In the genomic region with DNA sequence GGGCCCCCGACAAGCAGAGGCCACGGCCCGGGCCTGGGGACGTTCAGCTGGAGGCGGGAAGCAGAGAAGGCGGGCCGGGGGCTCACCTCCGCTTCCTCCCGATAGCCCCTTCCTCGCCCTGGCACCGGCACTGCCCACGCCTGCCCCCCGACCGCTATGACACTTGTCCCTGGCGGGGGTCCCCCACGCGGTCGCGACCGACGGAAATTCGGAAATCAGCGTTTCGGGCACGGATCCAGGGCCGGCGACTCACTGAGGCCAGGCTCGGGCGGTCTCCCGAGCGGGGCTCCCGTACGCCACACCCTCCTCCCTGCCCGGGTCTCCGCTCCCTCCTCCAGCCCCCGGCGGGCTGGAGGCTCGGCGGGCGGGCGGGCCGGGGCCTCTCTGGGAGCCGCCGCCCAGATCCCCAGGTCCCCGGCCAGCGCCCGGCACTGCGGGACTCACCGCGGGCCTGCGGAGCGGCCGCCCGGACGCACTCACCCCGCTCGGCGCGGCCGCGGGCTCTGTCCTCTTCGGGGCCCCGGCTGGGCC, we compare ENCODE assay signal across 1 cellular context.
A peak's percentile ranks its signal among the peaks of the same experiment; 100 is the strongest.
TF ChIP-seq lines count a peak whose summit lies in the region.

No MANE protein-coding gene starts in this region.

TF ChIP-seq in HepG2, 621 proteins besides CTCF, POLR2A, EP300 and RAD21 (continued from another document and continues in another):
- TF ChIP-seq SOX6 (IDR thresholded peaks at IDR 0.05) (no peak), SOX6 (CRISPR knock-in tag; IDR thresholded peaks at IDR 0.05) (no peak), ARNTL (CRISPR knock-in tag; IDR thresholded peaks at IDR 0.05) (0 out of 2 replicates have a peak, but pooled peaks have one; percentile 25), TGIF2 (CRISPR knock-in tag; IDR thresholded peaks at IDR 0.05) (no peak), AGO2 (optimal IDR thresholded peaks at IDR 0.05; ENCODE audit: low read depth, low read length) (peak; percentile 44), ARHGAP35 (CRISPR knock-in tag; IDR thresholded peaks at IDR 0.05; ENCODE audit: borderline replicate concordance) (0 out of 2 replicates have a peak, but pooled peaks have one; percentile 53), HMG20A (CRISPR knock-in tag; IDR thresholded peaks at IDR 0.05; ENCODE audit: borderline replicate concordance) (no peak), FIP1L1 (IDR thresholded peaks at IDR 0.05; ENCODE audit: borderline replicate concordance, insufficient read depth, low read depth, low read length) (no peak), ZNF703 (CRISPR knock-in tag; IDR thresholded peaks at IDR 0.05; ENCODE audit: borderline replicate concordance) (0 out of 2 replicates have a peak, but pooled peaks have one; percentile 33), ZSCAN25 (CRISPR knock-in tag; IDR thresholded peaks at IDR 0.05) (no peak; the same call in 1 of the 2 replicates), RAD51 (IDR thresholded peaks at IDR 0.05; ENCODE audit: borderline replicate concordance) (no peak), SSRP1 (CRISPR knock-in tag; IDR thresholded peaks at IDR 0.05) (no peak), ZFP62 (CRISPR knock-in tag; IDR thresholded peaks at IDR 0.05) (no peak), ZNF720 (CRISPR knock-in tag; IDR thresholded peaks at IDR 0.05) (no peak), BORCS8-MEF2B (CRISPR knock-in tag; IDR thresholded peaks at IDR 0.05) (no peak), KDM1A (CRISPR knock-in tag; IDR thresholded peaks at IDR 0.05) (no peak), ZNF850 (CRISPR knock-in tag; conservative IDR thresholded peaks at IDR 0.05) (no peak), MEIS2 (CRISPR knock-in tag; IDR thresholded peaks at IDR 0.05) (no peak), ZNF589 (CRISPR knock-in tag; conservative IDR thresholded peaks at IDR 0.05) (no peak), ARNT2 (CRISPR knock-in tag; IDR thresholded peaks at IDR 0.05; ENCODE audit: low read depth) (peak; percentile 68), SETDB1 (CRISPR knock-in tag; IDR thresholded peaks at IDR 0.05; ENCODE audit: borderline replicate concordance) (no peak), RARG (CRISPR knock-in tag; IDR thresholded peaks at IDR 0.05; ENCODE audit: low read depth) (no peak), PCBP1 (IDR thresholded peaks at IDR 0.05; ENCODE audit: borderline replicate concordance, low read depth, low read length) (0 out of 2 replicates have a peak, but pooled peaks have one; percentile 52), PHF8 (CRISPR knock-in tag; IDR thresholded peaks at IDR 0.05) (peak; percentile 53), BCL6 (CRISPR knock-in tag; IDR thresholded peaks at IDR 0.05) (no peak), ZNF224 (CRISPR knock-in tag; IDR thresholded peaks at IDR 0.05) (no peak), HDAC6 (IDR thresholded peaks at IDR 0.05; ENCODE audit: low read depth, low read length) (no peak), TP53 (CRISPR knock-in tag; conservative IDR thresholded peaks at IDR 0.05) (no peak), MTA1 (CRISPR knock-in tag; IDR thresholded peaks at IDR 0.05; ENCODE audit: borderline replicate concordance) (no peak), ZNF550 (CRISPR knock-in tag; IDR thresholded peaks at IDR 0.05; ENCODE audit: borderline replicate concordance) (no peak)
- TF ChIP-seq, protein P1, sequence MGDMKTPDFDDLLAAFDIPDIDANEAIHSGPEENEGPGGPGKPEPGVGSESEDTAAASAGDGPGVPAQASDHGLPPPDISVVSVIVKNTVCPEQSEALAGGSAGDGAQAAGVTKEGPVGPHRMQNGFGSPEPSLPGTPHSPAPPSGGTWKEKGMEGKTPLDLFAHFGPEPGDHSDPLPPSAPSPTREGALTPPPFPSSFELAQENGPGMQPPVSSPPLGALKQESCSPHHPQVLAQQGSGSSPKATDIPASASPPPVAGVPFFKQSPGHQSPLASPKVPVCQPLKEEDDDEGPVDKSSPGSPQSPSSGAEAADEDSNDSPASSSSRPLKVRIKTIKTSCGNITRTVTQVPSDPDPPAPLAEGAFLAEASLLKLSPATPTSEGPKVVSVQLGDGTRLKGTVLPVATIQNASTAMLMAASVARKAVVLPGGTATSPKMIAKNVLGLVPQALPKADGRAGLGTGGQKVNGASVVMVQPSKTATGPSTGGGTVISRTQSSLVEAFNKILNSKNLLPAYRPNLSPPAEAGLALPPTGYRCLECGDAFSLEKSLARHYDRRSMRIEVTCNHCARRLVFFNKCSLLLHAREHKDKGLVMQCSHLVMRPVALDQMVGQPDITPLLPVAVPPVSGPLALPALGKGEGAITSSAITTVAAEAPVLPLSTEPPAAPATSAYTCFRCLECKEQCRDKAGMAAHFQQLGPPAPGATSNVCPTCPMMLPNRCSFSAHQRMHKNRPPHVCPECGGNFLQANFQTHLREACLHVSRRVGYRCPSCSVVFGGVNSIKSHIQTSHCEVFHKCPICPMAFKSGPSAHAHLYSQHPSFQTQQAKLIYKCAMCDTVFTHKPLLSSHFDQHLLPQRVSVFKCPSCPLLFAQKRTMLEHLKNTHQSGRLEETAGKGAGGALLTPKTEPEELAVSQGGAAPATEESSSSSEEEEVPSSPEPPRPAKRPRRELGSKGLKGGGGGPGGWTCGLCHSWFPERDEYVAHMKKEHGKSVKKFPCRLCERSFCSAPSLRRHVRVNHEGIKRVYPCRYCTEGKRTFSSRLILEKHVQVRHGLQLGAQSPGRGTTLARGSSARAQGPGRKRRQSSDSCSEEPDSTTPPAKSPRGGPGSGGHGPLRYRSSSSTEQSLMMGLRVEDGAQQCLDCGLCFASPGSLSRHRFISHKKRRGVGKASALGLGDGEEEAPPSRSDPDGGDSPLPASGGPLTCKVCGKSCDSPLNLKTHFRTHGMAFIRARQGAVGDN (CRISPR knock-in tag; IDR thresholded peaks at IDR 0.05), result peak; percentile 70
- TF ChIP-seq, protein P2, sequence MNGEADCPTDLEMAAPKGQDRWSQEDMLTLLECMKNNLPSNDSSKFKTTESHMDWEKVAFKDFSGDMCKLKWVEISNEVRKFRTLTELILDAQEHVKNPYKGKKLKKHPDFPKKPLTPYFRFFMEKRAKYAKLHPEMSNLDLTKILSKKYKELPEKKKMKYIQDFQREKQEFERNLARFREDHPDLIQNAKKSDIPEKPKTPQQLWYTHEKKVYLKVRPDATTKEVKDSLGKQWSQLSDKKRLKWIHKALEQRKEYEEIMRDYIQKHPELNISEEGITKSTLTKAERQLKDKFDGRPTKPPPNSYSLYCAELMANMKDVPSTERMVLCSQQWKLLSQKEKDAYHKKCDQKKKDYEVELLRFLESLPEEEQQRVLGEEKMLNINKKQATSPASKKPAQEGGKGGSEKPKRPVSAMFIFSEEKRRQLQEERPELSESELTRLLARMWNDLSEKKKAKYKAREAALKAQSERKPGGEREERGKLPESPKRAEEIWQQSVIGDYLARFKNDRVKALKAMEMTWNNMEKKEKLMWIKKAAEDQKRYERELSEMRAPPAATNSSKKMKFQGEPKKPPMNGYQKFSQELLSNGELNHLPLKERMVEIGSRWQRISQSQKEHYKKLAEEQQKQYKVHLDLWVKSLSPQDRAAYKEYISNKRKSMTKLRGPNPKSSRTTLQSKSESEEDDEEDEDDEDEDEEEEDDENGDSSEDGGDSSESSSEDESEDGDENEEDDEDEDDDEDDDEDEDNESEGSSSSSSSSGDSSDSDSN (CRISPR knock-in tag; IDR thresholded peaks at IDR 0.05), result peak; percentile 41; the same call in 1 of the 2 replicates
- TF ChIP-seq, protein P3, sequence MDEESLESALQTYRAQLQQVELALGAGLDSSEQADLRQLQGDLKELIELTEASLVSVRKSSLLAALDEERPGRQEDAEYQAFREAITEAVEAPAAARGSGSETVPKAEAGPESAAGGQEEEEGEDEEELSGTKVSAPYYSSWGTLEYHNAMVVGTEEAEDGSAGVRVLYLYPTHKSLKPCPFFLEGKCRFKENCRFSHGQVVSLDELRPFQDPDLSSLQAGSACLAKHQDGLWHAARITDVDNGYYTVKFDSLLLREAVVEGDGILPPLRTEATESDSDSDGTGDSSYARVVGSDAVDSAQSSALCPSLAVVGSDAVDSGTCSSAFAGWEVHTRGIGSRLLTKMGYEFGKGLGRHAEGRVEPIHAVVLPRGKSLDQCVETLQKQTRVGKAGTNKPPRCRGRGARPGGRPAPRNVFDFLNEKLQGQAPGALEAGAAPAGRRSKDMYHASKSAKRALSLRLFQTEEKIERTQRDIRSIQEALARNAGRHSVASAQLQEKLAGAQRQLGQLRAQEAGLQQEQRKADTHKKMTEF (CRISPR knock-in tag; IDR thresholded peaks at IDR 0.05), result peak; percentile 18; the same call in 1 of the 2 replicates
- TF ChIP-seq, protein P4, sequence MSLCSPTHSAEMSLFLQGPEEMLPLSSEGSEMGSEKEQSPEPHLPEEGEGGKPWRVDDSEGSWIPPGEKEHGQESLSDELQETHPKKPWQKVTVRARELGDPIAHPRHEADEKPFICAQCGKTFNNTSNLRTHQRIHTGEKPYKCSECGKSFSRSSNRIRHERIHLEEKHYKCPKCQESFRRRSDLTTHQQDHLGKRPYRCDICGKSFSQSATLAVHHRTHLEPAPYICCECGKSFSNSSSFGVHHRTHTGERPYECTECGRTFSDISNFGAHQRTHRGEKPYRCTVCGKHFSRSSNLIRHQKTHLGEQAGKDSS (CRISPR knock-in tag; IDR thresholded peaks at IDR 0.05; ENCODE audit: borderline replicate concordance, low read depth), result 0 out of 2 replicates have a peak, but pooled peaks have one; percentile 2
- TF ChIP-seq, protein P5, sequence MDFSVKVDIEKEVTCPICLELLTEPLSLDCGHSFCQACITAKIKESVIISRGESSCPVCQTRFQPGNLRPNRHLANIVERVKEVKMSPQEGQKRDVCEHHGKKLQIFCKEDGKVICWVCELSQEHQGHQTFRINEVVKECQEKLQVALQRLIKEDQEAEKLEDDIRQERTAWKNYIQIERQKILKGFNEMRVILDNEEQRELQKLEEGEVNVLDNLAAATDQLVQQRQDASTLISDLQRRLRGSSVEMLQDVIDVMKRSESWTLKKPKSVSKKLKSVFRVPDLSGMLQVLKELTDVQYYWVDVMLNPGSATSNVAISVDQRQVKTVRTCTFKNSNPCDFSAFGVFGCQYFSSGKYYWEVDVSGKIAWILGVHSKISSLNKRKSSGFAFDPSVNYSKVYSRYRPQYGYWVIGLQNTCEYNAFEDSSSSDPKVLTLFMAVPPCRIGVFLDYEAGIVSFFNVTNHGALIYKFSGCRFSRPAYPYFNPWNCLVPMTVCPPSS (IDR thresholded peaks at IDR 0.05), result no peak
- TF ChIP-seq, protein P6, sequence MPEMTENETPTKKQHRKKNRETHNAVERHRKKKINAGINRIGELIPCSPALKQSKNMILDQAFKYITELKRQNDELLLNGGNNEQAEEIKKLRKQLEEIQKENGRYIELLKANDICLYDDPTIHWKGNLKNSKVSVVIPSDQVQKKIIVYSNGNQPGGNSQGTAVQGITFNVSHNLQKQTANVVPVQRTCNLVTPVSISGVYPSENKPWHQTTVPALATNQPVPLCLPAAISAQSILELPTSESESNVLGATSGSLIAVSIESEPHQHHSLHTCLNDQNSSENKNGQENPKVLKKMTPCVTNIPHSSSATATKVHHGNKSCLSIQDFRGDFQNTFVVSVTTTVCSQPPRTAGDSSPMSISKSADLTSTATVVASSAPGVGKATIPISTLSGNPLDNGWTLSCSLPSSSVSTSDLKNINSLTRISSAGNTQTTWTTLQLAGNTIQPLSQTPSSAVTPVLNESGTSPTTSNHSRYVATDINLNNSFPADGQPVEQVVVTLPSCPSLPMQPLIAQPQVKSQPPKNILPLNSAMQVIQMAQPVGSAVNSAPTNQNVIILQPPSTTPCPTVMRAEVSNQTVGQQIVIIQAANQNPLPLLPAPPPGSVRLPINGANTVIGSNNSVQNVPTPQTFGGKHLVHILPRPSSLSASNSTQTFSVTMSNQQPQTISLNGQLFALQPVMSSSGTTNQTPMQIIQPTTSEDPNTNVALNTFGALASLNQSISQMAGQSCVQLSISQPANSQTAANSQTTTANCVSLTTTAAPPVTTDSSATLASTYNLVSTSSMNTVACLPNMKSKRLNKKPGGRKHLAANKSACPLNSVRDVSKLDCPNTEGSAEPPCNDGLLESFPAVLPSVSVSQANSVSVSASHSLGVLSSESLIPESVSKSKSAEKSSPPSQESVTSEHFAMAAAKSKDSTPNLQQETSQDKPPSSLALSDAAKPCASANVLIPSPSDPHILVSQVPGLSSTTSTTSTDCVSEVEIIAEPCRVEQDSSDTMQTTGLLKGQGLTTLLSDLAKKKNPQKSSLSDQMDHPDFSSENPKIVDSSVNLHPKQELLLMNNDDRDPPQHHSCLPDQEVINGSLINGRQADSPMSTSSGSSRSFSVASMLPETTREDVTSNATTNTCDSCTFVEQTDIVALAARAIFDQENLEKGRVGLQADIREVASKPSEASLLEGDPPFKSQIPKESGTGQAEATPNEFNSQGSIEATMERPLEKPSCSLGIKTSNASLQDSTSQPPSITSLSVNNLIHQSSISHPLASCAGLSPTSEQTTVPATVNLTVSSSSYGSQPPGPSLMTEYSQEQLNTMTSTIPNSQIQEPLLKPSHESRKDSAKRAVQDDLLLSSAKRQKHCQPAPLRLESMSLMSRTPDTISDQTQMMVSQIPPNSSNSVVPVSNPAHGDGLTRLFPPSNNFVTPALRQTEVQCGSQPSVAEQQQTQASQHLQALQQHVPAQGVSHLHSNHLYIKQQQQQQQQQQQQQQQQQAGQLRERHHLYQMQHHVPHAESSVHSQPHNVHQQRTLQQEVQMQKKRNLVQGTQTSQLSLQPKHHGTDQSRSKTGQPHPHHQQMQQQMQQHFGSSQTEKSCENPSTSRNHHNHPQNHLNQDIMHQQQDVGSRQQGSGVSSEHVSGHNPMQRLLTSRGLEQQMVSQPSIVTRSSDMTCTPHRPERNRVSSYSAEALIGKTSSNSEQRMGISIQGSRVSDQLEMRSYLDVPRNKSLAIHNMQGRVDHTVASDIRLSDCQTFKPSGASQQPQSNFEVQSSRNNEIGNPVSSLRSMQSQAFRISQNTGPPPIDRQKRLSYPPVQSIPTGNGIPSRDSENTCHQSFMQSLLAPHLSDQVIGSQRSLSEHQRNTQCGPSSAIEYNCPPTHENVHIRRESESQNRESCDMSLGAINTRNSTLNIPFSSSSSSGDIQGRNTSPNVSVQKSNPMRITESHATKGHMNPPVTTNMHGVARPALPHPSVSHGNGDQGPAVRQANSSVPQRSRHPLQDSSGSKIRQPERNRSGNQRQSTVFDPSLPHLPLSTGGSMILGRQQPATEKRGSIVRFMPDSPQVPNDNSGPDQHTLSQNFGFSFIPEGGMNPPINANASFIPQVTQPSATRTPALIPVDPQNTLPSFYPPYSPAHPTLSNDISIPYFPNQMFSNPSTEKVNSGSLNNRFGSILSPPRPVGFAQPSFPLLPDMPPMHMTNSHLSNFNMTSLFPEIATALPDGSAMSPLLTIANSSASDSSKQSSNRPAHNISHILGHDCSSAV (CRISPR knock-in tag; IDR thresholded peaks at IDR 0.05; ENCODE audit: borderline replicate concordance), result no peak
